21 cellular contexts compared by ENCODE assay signal in the genomic region with DNA sequence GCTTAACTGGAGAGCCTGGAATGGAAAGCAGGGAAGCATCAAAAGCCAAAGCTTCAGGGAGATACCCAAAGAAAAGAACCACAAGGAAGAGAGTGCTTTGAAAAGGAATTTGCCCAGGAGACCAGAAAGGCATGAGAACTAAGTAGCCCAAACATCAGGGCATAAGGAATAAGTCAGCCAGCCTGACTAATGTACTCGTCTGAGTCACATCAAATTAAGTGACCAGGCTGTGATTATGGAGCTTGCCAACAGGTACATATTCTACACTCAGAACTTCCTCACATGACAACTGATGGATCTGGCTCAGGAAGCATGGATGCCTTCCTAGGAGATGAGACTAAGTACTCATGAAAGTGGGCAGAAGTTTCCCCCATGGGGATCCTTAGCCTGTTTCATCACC.
DNase-seq lines count a peak whose midpoint lies in the region; ATAC-seq, FAIRE-seq and TF ChIP-seq lines count a peak whose summit lies in the region.
"Had no signal": no experiment of that assay in that cellular context is flagged by ENCODE, and none has a peak within 500 bp of the region (broad histone marks: within the 10 kb centered on the region; RNA-seq: fewer than 3 reads in every experiment).

No MANE protein-coding gene starts in this region.

- no peaks in the 10 kb centered on the region for H3K9me3 ChIP-seq in RWPE2 (ENCODE audit: severe bottlenecking)
- no peaks in the 10 kb centered on the region for H3K9me3 ChIP-seq in CD8-positive, alpha-beta T cell (ENCODE audit: low read length)
- H3K9me3 ChIP-seq: BE2C, Caco-2 had no signal

- DNase-seq in NCI-H69 (lab: John Stamatoyannopoulos, UW) (peak; percentile 47), RWPE2 (ENCODE audit: low spot score) (no peak), foreskin keratinocyte (no peak), urothelium cell line (ENCODE audit: low spot score) (no peak), mesenteric fat pad (ENCODE audit: low spot score) (no peak), NCI-H345 (lab: John Stamatoyannopoulos, UW) (no peak)
- no peak for DNase-seq in CD8-positive, alpha-beta T cell
- DNase-seq: BE2C; C1 segment of cervical spinal cord; Caco-2; CD4-positive, CD25-positive, alpha-beta regulatory T cell; GDM1; GOT3; H7; HFFc6; IMR-90 had no signal

- no peak overlapping the region for H3K4me3 Mint-ChIP-seq in CD8-positive, alpha-beta T cell
- H3K4me3 Mint-ChIP-seq: CD4-positive, CD25-positive, alpha-beta regulatory T cell; HFFc6 had no signal

- H3K9me3 Mint-ChIP-seq in CD8-positive, alpha-beta T cell: no peaks in the 10 kb centered on the region

- CTCF ChIA-PET in CD8-positive, alpha-beta T cell (lab: Charles Lee): no interaction called here

- no peaks in the 10 kb centered on the region for H3K36me3 Mint-ChIP-seq in CD8-positive, alpha-beta T cell
- H3K36me3 Mint-ChIP-seq: CD4-positive, CD25-positive, alpha-beta regulatory T cell had no signal

- ATAC-seq in RWPE2 (ENCODE audit: low read depth) (peak; percentile 54; the same call in 2 of the 3 replicates), foreskin keratinocyte (peak; percentile 69)
- ATAC-seq in CD8-positive, alpha-beta T cell: no peak
- ATAC-seq: HCT116 had no signal

- intact Hi-C loops in CD8-positive, alpha-beta T cell (cut with DNase I, micrococcal nuclease): no loop called here

- TF ChIP-seq CTCF in RWPE2 (IDR thresholded peaks at IDR 0.05; ENCODE audit: poor library complexity, severe bottlenecking) (no peak), foreskin keratinocyte (conservative IDR thresholded peaks at IDR 0.05) (no peak)
- no peak for TF ChIP-seq CTCF in CD8-positive, alpha-beta T cell (IDR thresholded peaks at IDR 0.05)

- H3K4me1 ChIP-seq in RWPE2 (ENCODE audit: insufficient read depth, poor library complexity, severe bottlenecking) (no peaks in the 10 kb centered on the region), foreskin keratinocyte (no peaks in the 10 kb centered on the region)
- H3K4me1 ChIP-seq in CD8-positive, alpha-beta T cell (ENCODE audit: insufficient read depth, low read length): no peaks in the 10 kb centered on the region
- H3K4me1 ChIP-seq: BE2C, Caco-2 had no signal

- no peaks in the 10 kb centered on the region for H3K27me3 ChIP-seq in RWPE2 (ENCODE audit: insufficient read depth, poor library complexity, severe bottlenecking)
- peaks cover 9% of the 10 kb centered on the region for H3K27me3 ChIP-seq in foreskin keratinocyte
- H3K27me3 ChIP-seq in CD8-positive, alpha-beta T cell (ENCODE audit: insufficient read depth, low read length): no peaks in the 10 kb centered on the region
- H3K27me3 ChIP-seq: BE2C had no signal

- no peak overlapping the region for H3K27ac Mint-ChIP-seq in CD8-positive, alpha-beta T cell
- H3K27ac Mint-ChIP-seq: CD4-positive, CD25-positive, alpha-beta regulatory T cell; HFFc6 had no signal

- POLR2A ChIA-PET in CD8-positive, alpha-beta T cell (lab: Charles Lee): no interaction called here

- H3K36me3 ChIP-seq in RWPE2 (ENCODE audit: low read depth): no peaks in the 10 kb centered on the region
- H3K36me3 ChIP-seq in CD8-positive, alpha-beta T cell (ENCODE audit: insufficient read depth, low read length): no peaks in the 10 kb centered on the region
- H3K36me3 ChIP-seq: BE2C had no signal

- FAIRE-seq in urothelium cell line (lab: Jason Lieb, UNC): peak; percentile 9
- FAIRE-seq: D721Med, GM12892, GM18507, HTR-8/SVneo had no signal

- H3K27me3 Mint-ChIP-seq in CD8-positive, alpha-beta T cell (ENCODE audit: low read depth): no peaks in the 10 kb centered on the region
- H3K27me3 Mint-ChIP-seq: CD4-positive, CD25-positive, alpha-beta regulatory T cell had no signal

- H3K4me3 ChIP-seq in RWPE2 (ENCODE audit: severe bottlenecking): no peak overlapping the region
- H3K4me3 ChIP-seq in CD8-positive, alpha-beta T cell (ENCODE audit: low read depth, low read length): no peak overlapping the region

- no peaks in the 10 kb centered on the region for H3K4me1 Mint-ChIP-seq in CD8-positive, alpha-beta T cell (ENCODE audit: low read depth)
- H3K4me1 Mint-ChIP-seq: CD4-positive, CD25-positive, alpha-beta regulatory T cell had no signal

- H3K27ac ChIP-seq in RWPE2 (ENCODE audit: poor library complexity, severe bottlenecking): no peak overlapping the region
- no peak overlapping the region for H3K27ac ChIP-seq in foreskin keratinocyte
- H3K27ac ChIP-seq in CD8-positive, alpha-beta T cell (ENCODE audit: low read depth, low read length): no peak overlapping the region
